In genomic region chr2:44745460-44745859, GRCh38 we compare ENCODE assay signal across 18 cellular contexts.
DNase-seq lines count a peak whose midpoint lies in the region; ATAC-seq and TF ChIP-seq lines count a peak whose summit lies in the region.
"Had no signal": no experiment of that assay in that cellular context is flagged by ENCODE, and none has a peak within 500 bp of the region (broad histone marks: within the 10 kb centered on the region; RNA-seq: fewer than 3 reads in every experiment).

No MANE protein-coding gene starts in this region.

- H4K91ac ChIP-seq in neuronal stem cell (ENCODE audit: low read depth, low read length, poor library complexity), result no peak overlapping the region

- H3K27ac ChIP-seq in left ventricle myocardium inferior (replicated peaks), result peak overlapping the region; percentile 37
- no peak overlapping the region for H3K27ac ChIP-seq in neuronal stem cell (replicated peaks; ENCODE audit: low read length)
- H3K27ac ChIP-seq: SJSA1 had no signal

- peaks cover 41% of the 10 kb centered on the region for H3K4me1 Mint-ChIP-seq in WTC11

- H3K79me1 ChIP-seq in neuronal stem cell (ENCODE audit: low read depth, low read length), result no peaks in the 10 kb centered on the region

- H2BK15ac ChIP-seq in neuronal stem cell (ENCODE audit: low read length), result no peak overlapping the region

- H3K4me3 ChIP-seq in left ventricle myocardium inferior (no peak overlapping the region), neuronal stem cell (ENCODE audit: low read length in 2 of 2) (no peak overlapping the region)
- H3K4me3 ChIP-seq: SJSA1 had no signal

- TF ChIP-seq CTCF in left ventricle myocardium inferior (IDR thresholded peaks at IDR 0.05; ENCODE audit: borderline replicate concordance) (no peak), WTC11 (IDR thresholded peaks at IDR 0.05) (no peak)

- H3K4me1 ChIP-seq in left ventricle myocardium inferior, result peaks cover 33% of the 10 kb centered on the region
- peaks cover 16 to 29% of the 10 kb centered on the region in 2 donors for H3K4me1 ChIP-seq in neuronal stem cell (ENCODE audit: control insufficient read depth in 2 of 2, insufficient read depth in 1 of 2, low read depth in 1 of 2, low read length in 2 of 2)
- H3K4me1 ChIP-seq: SJSA1 had no signal

- H2AFZ ChIP-seq in neuronal stem cell (ENCODE audit: low read length), result peak overlapping the region; percentile 20

- POLR2A ChIA-PET in WTC11 (lab: Charles Lee), result interaction anchor here (0.6 to 1.2 kb wide), 2 partner anchors 22 to 57 kb away, joined by 3 to 4 read pairs; no protein-coding TSS in a partner anchor

- peak overlapping the region; percentile 17 for H3K27ac Mint-ChIP-seq in WTC11
- H3K27ac Mint-ChIP-seq: T-helper 2 cell treated with Interferon-gamma antibody and Interleukin-4, amounts not matched to agents 5 μg/mL and 100 μg/mL, for 36 hours had no signal

- H3K4me3 Mint-ChIP-seq in WTC11, result no peak overlapping the region
- H3K4me3 Mint-ChIP-seq: T-helper 2 cell treated with Interferon-gamma antibody and Interleukin-4, amounts not matched to agents 5 μg/mL and 100 μg/mL, for 36 hours had no signal

- H2AK5ac ChIP-seq in neuronal stem cell (ENCODE audit: low read depth, low read length), result no peak overlapping the region

- DNase-seq in left ventricle myocardium inferior (no peak), left cardiac atrium (no peak), NCI-H1694 treated with DMSO at 0.1 percent for 48 hours (lab: John Stamatoyannopoulos, UW) (peak; percentile 61), WTC11 (ENCODE audit: low spot score) (no peak), neuronal stem cell (ENCODE audit: low spot score) (no peak), iPS-NIHi11 (ENCODE audit: low spot score) (no peak)
- DNase-seq: COR-L47, DMS53, NCI-H1092 treated with DMSO at 0.1 percent for 48 hours, NCI-H2081, NCI-H345, PC-3, SW 1271 had no signal

- H3K9me3 Mint-ChIP-seq in WTC11, result no peaks in the 10 kb centered on the region
- H3K9me3 Mint-ChIP-seq: T-helper 2 cell treated with Interferon-gamma antibody and Interleukin-4, amounts not matched to agents 5 μg/mL and 100 μg/mL, for 36 hours had no signal

- no peak overlapping the region for H2BK12ac ChIP-seq in neuronal stem cell (ENCODE audit: low read length)

- no peak overlapping the region for H4K8ac ChIP-seq in neuronal stem cell (ENCODE audit: low read depth, low read length)

- no CpG with 5 or more reads among the region's 5 CpGs for WGBS in neuronal stem cell (ENCODE audit: extremely low coverage in 2 of 2, insufficient read length in 2 of 2, insufficient replicate concordance in 1 of 2), 2 donors

- H3K27me3 Mint-ChIP-seq in WTC11 (ENCODE audit: low read depth), result no peaks in the 10 kb centered on the region

- no peak overlapping the region for H3K4me2 ChIP-seq in neuronal stem cell (ENCODE audit: insufficient read depth, low read length, poor library complexity, severe bottlenecking)

- CTCF ChIA-PET in WTC11 (lab: Charles Lee), result interaction anchor here (0.9 to 1.6 kb wide), 5 partner anchors 16 to 282 kb away, joined by 3 to 5 read pairs (median 4); no protein-coding TSS in a partner anchor

- H3K36me3 ChIP-seq in left ventricle myocardium inferior (no peaks in the 10 kb centered on the region), neuronal stem cell (replicated peaks in 1 of 2; ENCODE audit: control insufficient read depth in 2 of 2, insufficient read depth in 2 of 2, low read length in 2 of 2) (no peaks in the 10 kb centered on the region)
- H3K36me3 ChIP-seq: SJSA1 had no signal

- H3K9me3 ChIP-seq in left ventricle myocardium inferior (replicated peaks) (no peaks in the 10 kb centered on the region), neuronal stem cell (replicated peaks in 1 of 2; ENCODE audit: control insufficient read depth in 2 of 2, insufficient read depth in 1 of 2, low read depth in 1 of 2, low read length in 2 of 2) (no peaks in the 10 kb centered on the region)
- H3K9me3 ChIP-seq: SJSA1 had no signal

- H3K27me3 ChIP-seq in left ventricle myocardium inferior (ENCODE audit: low read depth), result no peaks in the 10 kb centered on the region
- no peaks in the 10 kb centered on the region for H3K27me3 ChIP-seq in neuronal stem cell (ENCODE audit: control insufficient read depth in 3 of 3, insufficient read depth in 3 of 3, low read depth in 1 of 3, low read length in 3 of 3)

- H3K18ac ChIP-seq in neuronal stem cell (ENCODE audit: low read length), result no peak overlapping the region

- no peak overlapping the region for H2BK5ac ChIP-seq in neuronal stem cell (ENCODE audit: low read length)

- no peak overlapping the region for H3K14ac ChIP-seq in neuronal stem cell (ENCODE audit: low read length)

- H3K4ac ChIP-seq in neuronal stem cell (ENCODE audit: low read length), result no peak overlapping the region

- intact Hi-C loops in left ventricle myocardium inferior (cut with micrococcal nuclease) (no loop called here), left cardiac atrium (cut with DNase I) (no loop called here)

- ATAC-seq in left cardiac atrium (no peak), WTC11 (no peak), HG02973 (IDR thresholded peaks at IDR 0.05; ENCODE audit: unreplicated experiment) (no peak), GM18861 (IDR thresholded peaks at IDR 0.05; ENCODE audit: unreplicated experiment) (no peak)
- ATAC-seq: HCT116, PC-3 had no signal

- H3K23ac ChIP-seq in neuronal stem cell (ENCODE audit: low read depth, low read length, poor library complexity), result no peak overlapping the region

- no peak overlapping the region for H3K9ac ChIP-seq in neuronal stem cell (ENCODE audit: low read depth, low read length, poor library complexity)

- no peak overlapping the region for H2BK120ac ChIP-seq in neuronal stem cell (ENCODE audit: low read depth, low read length)

- H3K36me3 Mint-ChIP-seq in WTC11, result no peaks in the 10 kb centered on the region

TF ChIP-seq in WTC11, 78 proteins besides CTCF, POLR2A, EP300 and RAD21 (continues in another document):
- no peak for TF ChIP-seq ZNF423 (CRISPR knock-in tag; IDR thresholded peaks at IDR 0.05)
- TF ChIP-seq FOXJ3 (CRISPR knock-in tag; IDR thresholded peaks at IDR 0.05; ENCODE audit: borderline replicate concordance), result no peak
- TF ChIP-seq IRF2 (CRISPR knock-in tag; IDR thresholded peaks at IDR 0.05; ENCODE audit: borderline replicate concordance, low read depth), result no peak
- no peak for TF ChIP-seq SMAD3 (CRISPR knock-in tag; IDR thresholded peaks at IDR 0.05; ENCODE audit: borderline replicate concordance)
- no peak for TF ChIP-seq PRRX2 (CRISPR knock-in tag; IDR thresholded peaks at IDR 0.05)
- no peak for TF ChIP-seq OVOL2 (CRISPR knock-in tag; IDR thresholded peaks at IDR 0.05; ENCODE audit: borderline replicate concordance)
- no peak for TF ChIP-seq NR2C2 (CRISPR knock-in tag; IDR thresholded peaks at IDR 0.05)
- no peak for TF ChIP-seq TCF7 (CRISPR knock-in tag; IDR thresholded peaks at IDR 0.05; ENCODE audit: low read depth)
- no peak for TF ChIP-seq ATF2 (CRISPR knock-in tag; IDR thresholded peaks at IDR 0.05; ENCODE audit: borderline replicate concordance, low read depth)
- no peak for TF ChIP-seq TEAD4 (CRISPR knock-in tag; IDR thresholded peaks at IDR 0.05)
- TF ChIP-seq ZNF396 (CRISPR knock-in tag; IDR thresholded peaks at IDR 0.05; ENCODE audit: borderline replicate concordance), result no peak
- no peak for TF ChIP-seq ZBTB43 (CRISPR knock-in tag; IDR thresholded peaks at IDR 0.05)
- no peak for TF ChIP-seq ZNF232 (CRISPR knock-in tag; IDR thresholded peaks at IDR 0.05)
